ENCODE assay signal across 17 cellular contexts in the genomic region with DNA sequence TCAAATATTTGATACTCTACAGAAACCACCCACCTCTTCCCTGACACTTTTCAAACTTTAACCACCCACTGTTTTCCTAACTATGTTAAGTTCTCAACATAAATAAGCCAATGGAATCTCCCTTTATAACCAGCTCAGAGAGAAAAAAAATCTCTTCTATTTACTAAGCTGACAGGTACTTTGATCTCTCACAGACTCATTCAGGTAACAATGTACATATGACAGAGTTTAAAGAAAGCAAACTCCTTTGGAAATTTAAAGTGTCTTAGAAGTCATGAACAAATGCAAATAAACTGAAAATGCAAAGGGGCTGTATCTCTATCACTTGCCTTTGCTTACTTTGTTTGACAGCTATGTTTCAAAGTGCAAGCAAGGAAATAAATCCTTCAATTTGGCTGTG.
DNase-seq lines count a peak whose midpoint lies in the region; ATAC-seq and TF ChIP-seq lines count a peak whose summit lies in the region.
"Had no signal": no experiment of that assay in that cellular context is flagged by ENCODE, and none has a peak within 500 bp of the region (broad histone marks: within the 10 kb centered on the region; RNA-seq: fewer than 3 reads in every experiment).

No MANE protein-coding gene starts in this region.

- H3K4me1 Mint-ChIP-seq in Caco-2 (ENCODE audit: low read depth, unreplicated experiment), result peaks cover 78% of the 10 kb centered on the region
- H3K4me1 Mint-ChIP-seq in central memory CD8-positive, alpha-beta T cell, result peaks cover 86% of the 10 kb centered on the region
- H3K4me1 Mint-ChIP-seq in natural killer cell treated with Interleukin-12 subunit alpha and Interleukin-12 subunit beta and Interleukin-15 and Interleukin-18, amount 100 ng/mL, for 72 hours (ENCODE audit: low read depth in 2 of 2), result peaks cover 52 to 69% of the 10 kb centered on the region in 2 donors

- peaks cover 10% of the 10 kb centered on the region for H3K9me3 Mint-ChIP-seq in Caco-2 (ENCODE audit: unreplicated experiment)
- H3K9me3 Mint-ChIP-seq in central memory CD8-positive, alpha-beta T cell, result no peaks in the 10 kb centered on the region
- peaks cover 7% of the 10 kb centered on the region for H3K9me3 Mint-ChIP-seq in natural killer cell treated with Interleukin-12 subunit alpha and Interleukin-12 subunit beta and Interleukin-15 and Interleukin-18, amount 100 ng/mL, for 72 hours

- H3K4me3 ChIP-seq in Caco-2 (ENCODE audit: low read depth, low read length), result no peak overlapping the region
- H3K4me3 ChIP-seq in HUES48 (ENCODE audit: low read depth, low read length), result no peak overlapping the region
- H3K4me3 ChIP-seq: lung, ovary had no signal

- POLR2A ChIA-PET in Caco-2 (lab: Charles Lee), result interaction anchor here (0.5 to 1.0 kb wide), 4 partner anchors 23 to 1616 kb away, joined by 3 read pairs; a partner anchor contains a TSS

- H3K27ac ChIP-seq in HUES48 (ENCODE audit: low read depth, low read length), result peak overlapping the region; percentile 46
- H3K27ac ChIP-seq: ovary had no signal

- H3K36me3 ChIP-seq in Caco-2 (ENCODE audit: control insufficient read depth, insufficient read depth, low read length) (no peaks in the 10 kb centered on the region), HUES48 (ENCODE audit: control insufficient read depth, insufficient read depth, low read length) (no peaks in the 10 kb centered on the region)
- H3K36me3 ChIP-seq: ovary had no signal

- BruUV-seq in Caco-2 (replicated peaks; lab: Mats Ljungman, UMichigan), result no TSS peak

- CTCF ChIA-PET in Caco-2 (lab: Charles Lee), result interaction anchor here (0.9 to 2.4 kb wide), 4 partner anchors 15 to 262 kb away, joined by 4 to 30 read pairs (median 4); no protein-coding TSS in a partner anchor

- no peaks in the 10 kb centered on the region for H3K9me3 ChIP-seq in Caco-2
- H3K9me3 ChIP-seq in HUES48 (ENCODE audit: control insufficient read depth, insufficient read depth, low read length), result no peaks in the 10 kb centered on the region
- H3K9me3 ChIP-seq: ovary had no signal

- H3K4me3 Mint-ChIP-seq in Caco-2 (ENCODE audit: unreplicated experiment), result peak overlapping the region; percentile 63
- H3K4me3 Mint-ChIP-seq in central memory CD8-positive, alpha-beta T cell, result peak overlapping the region; percentile 55
- H3K4me3 Mint-ChIP-seq in natural killer cell treated with Interleukin-12 subunit alpha and Interleukin-12 subunit beta and Interleukin-15 and Interleukin-18, amount 100 ng/mL, for 72 hours, result no peak overlapping the region
- H3K4me3 Mint-ChIP-seq: activated CD4-positive, alpha-beta T cell treated with anti-CD3 and anti-CD28 coated beads, Interleukin-2, amount 10 ng/mL, durations not matched to agents 7 days and 5 days had no signal

- ATAC-seq in central memory CD8-positive, alpha-beta T cell (replicated peaks; ENCODE audit: extremely low read depth, poor library complexity, severe bottlenecking), result no peak
- ATAC-seq in natural killer cell treated with Interleukin-12 subunit alpha and Interleukin-12 subunit beta and Interleukin-15 and Interleukin-18, amount 100 ng/mL, for 72 hours, result no peak
- ATAC-seq in HG03442 (IDR thresholded peaks at IDR 0.05; ENCODE audit: unreplicated experiment), result no peak
- ATAC-seq in HG02623 (IDR thresholded peaks at IDR 0.05; ENCODE audit: unreplicated experiment), result no peak
- ATAC-seq: activated T-cell treated with anti-CD3 and anti-CD28 coated beads, Interleukin-2, amount 50 U/mL, for 4 hours; esophagus mucosa; Panc1; SK-N-SH treated with all-trans-retinoic acid at 6 μM for 48 hours had no signal

- H3K27me3 ChIP-seq in Caco-2 (replicated peaks; ENCODE audit: control insufficient read depth, insufficient read depth, low read length), result no peaks in the 10 kb centered on the region
- H3K27me3 ChIP-seq in HUES48 (ENCODE audit: control insufficient read depth, insufficient read depth, low read length), result no peaks in the 10 kb centered on the region
- H3K27me3 ChIP-seq: ovary had no signal

- H3K9ac ChIP-seq in HUES48 (ENCODE audit: low read depth, low read length), result no peak overlapping the region

- no peaks in the 10 kb centered on the region for H3K27me3 Mint-ChIP-seq in Caco-2 (ENCODE audit: insufficient read depth, unreplicated experiment)
- H3K27me3 Mint-ChIP-seq in central memory CD8-positive, alpha-beta T cell, result no peaks in the 10 kb centered on the region
- no peaks in the 10 kb centered on the region for H3K27me3 Mint-ChIP-seq in natural killer cell treated with Interleukin-12 subunit alpha and Interleukin-12 subunit beta and Interleukin-15 and Interleukin-18, amount 100 ng/mL, for 72 hours
- H3K27me3 Mint-ChIP-seq: activated CD4-positive, alpha-beta T cell treated with anti-CD3 and anti-CD28 coated beads, Interleukin-2, amount 10 ng/mL, durations not matched to agents 7 days and 5 days had no signal

- peak overlapping the region; percentile 65 for H3K27ac Mint-ChIP-seq in Caco-2 (ENCODE audit: unreplicated experiment)
- no peak overlapping the region for H3K27ac Mint-ChIP-seq in central memory CD8-positive, alpha-beta T cell (ENCODE audit: low read depth)
- peak overlapping the region; percentile 53 to 77 for H3K27ac Mint-ChIP-seq in natural killer cell treated with Interleukin-12 subunit alpha and Interleukin-12 subunit beta and Interleukin-15 and Interleukin-18, amount 100 ng/mL, for 72 hours
- H3K27ac Mint-ChIP-seq: activated CD4-positive, alpha-beta T cell treated with anti-CD3 and anti-CD28 coated beads, Interleukin-2, amount 10 ng/mL, durations not matched to agents 7 days and 5 days had no signal

- peak in 1 of 2 experiments; percentile 53 for DNase-seq in Caco-2
- DNase-seq in central memory CD8-positive, alpha-beta T cell (ENCODE audit: low spot score in 2 of 2), result no peak
- no peak for DNase-seq in natural killer cell treated with Interleukin-12 subunit alpha and Interleukin-12 subunit beta and Interleukin-15 and Interleukin-18, amount 100 ng/mL, for 72 hours (ENCODE audit: low spot score)
- no peak for DNase-seq in NCI-H128 (lab: John Stamatoyannopoulos, UW; ENCODE audit: unreplicated experiment)
- DNase-seq: activated CD4-positive, alpha-beta T cell treated with anti-CD3 and anti-CD28 coated beads, Interleukin-2, amount 10 ng/mL, durations not matched to agents 7 days and 5 days; activated T-cell treated with anti-CD3 and anti-CD28 coated beads, Interleukin-2, amount 50 U/mL, for 4 hours; AML-193; GF-D8; ovary; stimulated activated CD4-positive, alpha-beta T cell treated with anti-CD3 and anti-CD28 coated beads, Interleukin-2, amount 100 ng/mL, for 24 hours had no signal

- intact Hi-C loops in Caco-2 (cut with micrococcal nuclease; ENCODE audit: unreplicated experiment), result loop anchor here (1.0 to 10.0 kb wide), 7 partner anchors 11 to 1230 kb away; no protein-coding TSS in a partner anchor

- H3K4me1 ChIP-seq in Caco-2, result peaks cover 83% of the 10 kb centered on the region
- peaks cover 38% of the 10 kb centered on the region for H3K4me1 ChIP-seq in HUES48 (ENCODE audit: control insufficient read depth, insufficient read depth, low read length)

- no peak for TF ChIP-seq CTCF in Caco-2 (IDR thresholded peaks at IDR 0.05; ENCODE audit: insufficient read depth in 1 of 2, low read depth in 1 of 2, low read length in 1 of 2, severe bottlenecking in 1 of 2, unreplicated experiment in 1 of 2)

- H3K36me3 Mint-ChIP-seq in Caco-2 (ENCODE audit: insufficient read depth, unreplicated experiment), result peaks cover 7% of the 10 kb centered on the region
- peaks cover 14% of the 10 kb centered on the region for H3K36me3 Mint-ChIP-seq in central memory CD8-positive, alpha-beta T cell (ENCODE audit: insufficient read depth)
- H3K36me3 Mint-ChIP-seq in natural killer cell treated with Interleukin-12 subunit alpha and Interleukin-12 subunit beta and Interleukin-15 and Interleukin-18, amount 100 ng/mL, for 72 hours, result peaks cover 19% of the 10 kb centered on the region
